Comparison of ENCODE assay signal across 8 cellular contexts in genomic region chr17:39527220-39527813, GRCh38.
DNase-seq lines count a peak whose midpoint lies in the region; ATAC-seq and TF ChIP-seq lines count a peak whose summit lies in the region.

No MANE protein-coding gene starts in this region.

- peaks cover 77% of the 10 kb centered on the region for H3K36me3 Mint-ChIP-seq in CD8-positive, alpha-beta T cell

- no peaks in the 10 kb centered on the region for H3K9me3 Mint-ChIP-seq in CD8-positive, alpha-beta T cell

- no peaks in the 10 kb centered on the region for H3K4me1 Mint-ChIP-seq in CD8-positive, alpha-beta T cell (ENCODE audit: low read depth)

- DNase-seq in CD8-positive, alpha-beta T cell, result no peak
- DNase-seq in HEK293T (ENCODE audit: extremely low spot score), result peak; percentile 8
- no peak for DNase-seq in WERI-Rb-1
- DNase-seq in left kidney (ENCODE audit: low read depth, low spot score), result peak; percentile 21
- no peak for DNase-seq in lower leg skin (ENCODE audit: low spot score in 2 of 2)
- no peak for DNase-seq in T-helper 9 cell
- DNase-seq in stimulated activated CD4-positive, alpha-beta T cell treated with anti-CD3 and anti-CD28 coated beads, Interleukin-2, amount 100 ng/mL, for 24 hours, result no peak

- no peaks in the 10 kb centered on the region for H3K4me1 ChIP-seq in CD8-positive, alpha-beta T cell (ENCODE audit: insufficient read depth, low read length)

- no peak overlapping the region for H3K27ac Mint-ChIP-seq in CD8-positive, alpha-beta T cell

- no peak overlapping the region for H3K4me3 ChIP-seq in CD8-positive, alpha-beta T cell (ENCODE audit: low read depth, low read length)
- H3K4me3 ChIP-seq in WERI-Rb-1 (ENCODE audit: low read depth, low read length), result no peak overlapping the region
- no peak overlapping the region for H3K4me3 ChIP-seq in lower leg skin (ENCODE audit: low read depth, poor library complexity, severe bottlenecking)

- intact Hi-C loops in CD8-positive, alpha-beta T cell (cut with DNase I, micrococcal nuclease), result loop anchor here in 1 of 2 experiments (5.0 kb wide), 1 partner anchor 225 kb away; no protein-coding TSS in a partner anchor
- intact Hi-C loops in lower leg skin (cut with DNase I; ENCODE audit: low total_unique reads), result no loop called here

- CTCF ChIA-PET in CD8-positive, alpha-beta T cell (lab: Charles Lee), result no interaction called here
- CTCF ChIA-PET in HEK293T (lab: Yijun Ruan, JAX), result interaction anchor here (1.1 kb wide), 1 partner anchor 9 kb away, joined by 3 read pairs; no protein-coding TSS in a partner anchor

- no peak overlapping the region for H3K27ac ChIP-seq in CD8-positive, alpha-beta T cell (ENCODE audit: low read depth, low read length)
- H3K27ac ChIP-seq in WERI-Rb-1, result no peak overlapping the region

- peak; percentile 37 for TF ChIP-seq CTCF in CD8-positive, alpha-beta T cell (IDR thresholded peaks at IDR 0.05)
- peak; percentile 53; the same call in 1 of the 2 replicates for TF ChIP-seq CTCF in WERI-Rb-1 (IDR thresholded peaks at IDR 0.05; ENCODE audit: low read depth, low read length)
- no peak for TF ChIP-seq CTCF in lower leg skin (IDR thresholded peaks at IDR 0.05)

- no peaks in the 10 kb centered on the region for H3K27me3 ChIP-seq in CD8-positive, alpha-beta T cell (ENCODE audit: insufficient read depth, low read length)
- no peaks in the 10 kb centered on the region for H3K27me3 ChIP-seq in WERI-Rb-1 (ENCODE audit: insufficient read depth, low read depth, severe bottlenecking)

- POLR2A ChIA-PET in CD8-positive, alpha-beta T cell (lab: Charles Lee), result no interaction called here
- POLR2A ChIA-PET in HEK293T (lab: Yijun Ruan, JAX), result no interaction called here

- peaks cover 47% of the 10 kb centered on the region for H3K36me3 ChIP-seq in CD8-positive, alpha-beta T cell (ENCODE audit: insufficient read depth, low read length)
- peaks cover 96% of the 10 kb centered on the region for H3K36me3 ChIP-seq in WERI-Rb-1

- no peaks in the 10 kb centered on the region for H3K27me3 Mint-ChIP-seq in CD8-positive, alpha-beta T cell (ENCODE audit: low read depth)

- ATAC-seq in CD8-positive, alpha-beta T cell, result no peak
- ATAC-seq in HG02623 (IDR thresholded peaks at IDR 0.05; ENCODE audit: unreplicated experiment), result no peak

- no peaks in the 10 kb centered on the region for H3K9me3 ChIP-seq in CD8-positive, alpha-beta T cell (ENCODE audit: low read length)
- no peaks in the 10 kb centered on the region for H3K9me3 ChIP-seq in WERI-Rb-1 (ENCODE audit: severe bottlenecking)

- TF ChIP-seq POLR2A in lower leg skin (IDR thresholded peaks at IDR 0.05), result no peak

- 91% methylated on average over 7 of the region's 7 CpGs for WGBS in lower leg skin, 2 donors

- H3K4me3 Mint-ChIP-seq in CD8-positive, alpha-beta T cell, result no peak overlapping the region

TF ChIP-seq in HEK293T, 16 proteins besides CTCF, POLR2A, EP300 and RAD21:
- no peak for TF ChIP-seq NFRKB (IDR thresholded peaks at IDR 0.05)
- TF ChIP-seq L3MBTL2 (conservative IDR thresholded peaks at IDR 0.05), result no peak
- TF ChIP-seq ARNT (IDR thresholded peaks at IDR 0.05), result no peak
- TF ChIP-seq FOXA1 (IDR thresholded peaks at IDR 0.05), result no peak
- no peak for TF ChIP-seq HDGF (IDR thresholded peaks at IDR 0.05; ENCODE audit: borderline replicate concordance)
- TF ChIP-seq ZNF384 (IDR thresholded peaks at IDR 0.05), result no peak
- TF ChIP-seq TARDBP (IDR thresholded peaks at IDR 0.05), result no peak
- TF ChIP-seq BHLHE40 (IDR thresholded peaks at IDR 0.05; ENCODE audit: borderline replicate concordance), result no peak
- no peak for TF ChIP-seq SUZ12 (IDR thresholded peaks at IDR 0.05)
- TF ChIP-seq PKNOX1 (IDR thresholded peaks at IDR 0.05), result no peak
- TF ChIP-seq FOXM1 (IDR thresholded peaks at IDR 0.05; ENCODE audit: borderline replicate concordance), result no peak

Comparison
In these comparisons a context has a peak if more than half of its experiments do, and no peak if none do; other contexts are left out.
1. DNase-seq: peak in HEK293T (single experiment) and left kidney (single experiment); none in CD8-positive, alpha-beta T cell (0 of 7), WERI-Rb-1 (single experiment), lower leg skin (0 of 2), T-helper 9 cell (single experiment) and stimulated activated CD4-positive, alpha-beta T cell treated with anti-CD3 and anti-CD28 coated beads, Interleukin-2, amount 100 ng/mL, for 24 hours (0 of 2).
2. CTCF ChIP-seq: peak in CD8-positive, alpha-beta T cell (single experiment) and WERI-Rb-1 (single experiment); none in lower leg skin (0 of 3).